ENCODE assay signal across 17 cellular contexts in the genomic region with DNA sequence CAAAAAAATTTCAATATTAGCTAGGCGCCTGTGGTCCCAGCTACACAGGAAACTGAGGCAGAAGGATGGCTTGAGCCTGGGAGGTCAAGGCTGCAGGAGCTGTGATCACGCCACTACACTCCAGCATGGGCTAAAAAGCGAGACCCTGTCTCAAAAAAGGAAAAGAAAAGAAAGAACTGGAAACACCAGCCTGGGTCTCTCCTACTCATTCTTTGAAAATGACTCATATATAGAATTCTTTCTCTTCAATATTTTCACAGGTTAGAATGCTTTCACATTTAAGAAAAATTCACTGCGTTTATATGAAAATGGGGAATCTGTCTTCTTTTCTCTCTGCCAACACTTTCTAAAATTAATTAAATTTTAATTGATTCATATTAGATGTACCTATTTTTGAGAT.
DNase-seq lines count a peak whose midpoint lies in the region; ATAC-seq lines count a peak whose summit lies in the region.
"Had no signal": no experiment of that assay in that cellular context is flagged by ENCODE, and none has a peak within 500 bp of the region (broad histone marks: within the 10 kb centered on the region; RNA-seq: fewer than 3 reads in every experiment).

No MANE protein-coding gene starts in this region.

- intact Hi-C loops in activated CD4-positive, alpha-beta T cell treated with anti-CD3 and anti-CD28 coated beads, Interleukin-2, amount 10 ng/mL, durations not matched to agents 24 days and 14 days (cut with micrococcal nuclease) = loop anchor here (5.0 to 10.0 kb wide), 3 partner anchors 413 to 1095 kb away; no protein-coding TSS in a partner anchor
- intact Hi-C loops in activated T-helper 1 cell treated with anti-CD3 and anti-CD28 coated beads, Interleukin-12 subunit alpha, Interleukin-12 subunit beta, Interleukin-2, Interleukin-4 antibody, amounts not matched to agents 30 ng/mL and 10 ng/mL and 1 ng/mL, durations not matched to agents 14 hours and 24 hours and 36 hours (cut with micrococcal nuclease) = loop anchor here (5.0 to 10.0 kb wide), 4 partner anchors 115 to 1620 kb away; a partner anchor contains a TSS

- in situ Hi-C loops in KBM-7 (cut with MboI; ENCODE audit: low pct_unique_long_range_greater_than_20kb, low sequenced_read_pairs) = loop anchor here (10.0 kb wide), 1 partner anchor 303 kb away; no protein-coding TSS in a partner anchor

- H3K36me3 Mint-ChIP-seq in activated CD4-positive, alpha-beta T cell treated with anti-CD3 and anti-CD28 coated beads, Interleukin-2, amount 10 ng/mL, durations not matched to agents 24 days and 14 days (ENCODE audit: low read depth) = no peaks in the 10 kb centered on the region
- H3K36me3 Mint-ChIP-seq in activated T-helper 1 cell treated with anti-CD3 and anti-CD28 coated beads, Interleukin-12 subunit alpha, Interleukin-12 subunit beta, Interleukin-2, Interleukin-4 antibody, amounts not matched to agents 30 ng/mL and 10 ng/mL and 1 ng/mL, durations not matched to agents 14 hours and 24 hours and 36 hours (ENCODE audit: low read depth) = no peaks in the 10 kb centered on the region
- H3K36me3 Mint-ChIP-seq: CD4-positive, alpha-beta memory T cell had no signal

- H3K4me3 Mint-ChIP-seq in activated CD4-positive, alpha-beta T cell treated with anti-CD3 and anti-CD28 coated beads, Interleukin-2, amount 10 ng/mL, durations not matched to agents 24 days and 14 days = no peak overlapping the region
- H3K4me3 Mint-ChIP-seq in activated T-helper 1 cell treated with anti-CD3 and anti-CD28 coated beads, Interleukin-12 subunit alpha, Interleukin-12 subunit beta, Interleukin-2, Interleukin-4 antibody, amounts not matched to agents 30 ng/mL and 10 ng/mL and 1 ng/mL, durations not matched to agents 14 hours and 24 hours and 36 hours = no peak overlapping the region
- H3K4me3 Mint-ChIP-seq: CD4-positive, alpha-beta memory T cell had no signal

- DNase-seq in activated CD4-positive, alpha-beta T cell treated with anti-CD3 and anti-CD28 coated beads, Interleukin-2, amount 10 ng/mL, durations not matched to agents 24 days and 14 days = no peak
- no peak for DNase-seq in activated CD4-positive, alpha-beta T cell treated with anti-CD3 and anti-CD28 coated beads for 4 hours
- DNase-seq in activated T-helper 1 cell treated with anti-CD3 and anti-CD28 coated beads, Interleukin-12 subunit alpha, Interleukin-12 subunit beta, Interleukin-2, Interleukin-4 antibody, amounts not matched to agents 30 ng/mL and 10 ng/mL and 1 ng/mL, durations not matched to agents 14 hours and 24 hours and 36 hours (ENCODE audit: low spot score) = no peak
- no peak for DNase-seq in KBM-7
- DNase-seq in kidney tubule cell (ENCODE audit: low spot score) = no peak
- DNase-seq: activated CD8-positive, alpha-beta memory T cell treated with anti-CD3 and anti-CD28 coated beads, Interleukin-2, amount 50 U/mL, for 48 hours; amniotic stem cell; CD4-positive, alpha-beta memory T cell; Kasumi-1; kidney; NCI-H1694 treated with DMSO at 0.1 percent for 48 hours; NCI-H524 had no signal

- peaks cover 13% of the 10 kb centered on the region for H3K4me1 Mint-ChIP-seq in activated CD4-positive, alpha-beta T cell treated with anti-CD3 and anti-CD28 coated beads, Interleukin-2, amount 10 ng/mL, durations not matched to agents 24 days and 14 days
- H3K4me1 Mint-ChIP-seq in activated T-helper 1 cell treated with anti-CD3 and anti-CD28 coated beads, Interleukin-12 subunit alpha, Interleukin-12 subunit beta, Interleukin-2, Interleukin-4 antibody, amounts not matched to agents 30 ng/mL and 10 ng/mL and 1 ng/mL, durations not matched to agents 14 hours and 24 hours and 36 hours (ENCODE audit: low read depth) = peaks cover 20% of the 10 kb centered on the region

- ATAC-seq in GM21390 (IDR thresholded peaks at IDR 0.05; ENCODE audit: unreplicated experiment) (peak; percentile 66), HG03039 (IDR thresholded peaks at IDR 0.05; ENCODE audit: unreplicated experiment) (peak; percentile 58), GM21825 (IDR thresholded peaks at IDR 0.05; ENCODE audit: unreplicated experiment) (no peak)
- ATAC-seq: A549, SK-N-SH treated with all-trans-retinoic acid at 6 μM for 48 hours had no signal

- H3K27me3 Mint-ChIP-seq in activated CD4-positive, alpha-beta T cell treated with anti-CD3 and anti-CD28 coated beads, Interleukin-2, amount 10 ng/mL, durations not matched to agents 24 days and 14 days = peaks cover 17% of the 10 kb centered on the region
- peaks cover 12% of the 10 kb centered on the region for H3K27me3 Mint-ChIP-seq in activated T-helper 1 cell treated with anti-CD3 and anti-CD28 coated beads, Interleukin-12 subunit alpha, Interleukin-12 subunit beta, Interleukin-2, Interleukin-4 antibody, amounts not matched to agents 30 ng/mL and 10 ng/mL and 1 ng/mL, durations not matched to agents 14 hours and 24 hours and 36 hours (ENCODE audit: insufficient read depth)

- peak overlapping the region; percentile 26 for H3K27ac Mint-ChIP-seq in activated CD4-positive, alpha-beta T cell treated with anti-CD3 and anti-CD28 coated beads, Interleukin-2, amount 10 ng/mL, durations not matched to agents 24 days and 14 days
- H3K27ac Mint-ChIP-seq in activated T-helper 1 cell treated with anti-CD3 and anti-CD28 coated beads, Interleukin-12 subunit alpha, Interleukin-12 subunit beta, Interleukin-2, Interleukin-4 antibody, amounts not matched to agents 30 ng/mL and 10 ng/mL and 1 ng/mL, durations not matched to agents 14 hours and 24 hours and 36 hours = peak overlapping the region; percentile 35
- H3K27ac Mint-ChIP-seq: CD4-positive, alpha-beta memory T cell had no signal

- no peaks in the 10 kb centered on the region for H3K9me3 Mint-ChIP-seq in activated CD4-positive, alpha-beta T cell treated with anti-CD3 and anti-CD28 coated beads, Interleukin-2, amount 10 ng/mL, durations not matched to agents 24 days and 14 days
- H3K9me3 Mint-ChIP-seq in activated T-helper 1 cell treated with anti-CD3 and anti-CD28 coated beads, Interleukin-12 subunit alpha, Interleukin-12 subunit beta, Interleukin-2, Interleukin-4 antibody, amounts not matched to agents 30 ng/mL and 10 ng/mL and 1 ng/mL, durations not matched to agents 14 hours and 24 hours and 36 hours = peaks cover 6% of the 10 kb centered on the region
- H3K9me3 Mint-ChIP-seq: CD4-positive, alpha-beta memory T cell had no signal
